21 cellular contexts compared by ENCODE assay signal in genomic region chr1:168629466-168629865, GRCh38. TPM values are rescaled to one million over a fixed set of nuclear protein-coding genes. Genes with fewer than 3 reads are reported as not detected.
DNase-seq lines count a peak whose midpoint lies in the region; ATAC-seq, FAIRE-seq and TF ChIP-seq lines count a peak whose summit lies in the region.
"Had no signal": no experiment of that assay in that cellular context is flagged by ENCODE, and none has a peak within 500 bp of the region (broad histone marks: within the 10 kb centered on the region; RNA-seq: fewer than 3 reads in every experiment).

No MANE protein-coding gene starts in this region.

- dilution Hi-C loops in keratinocyte (cut with MboI; ENCODE audit: extremely low pct_ligation_motif_present, low sequenced_read_pairs) = no loop called here

- no peaks in the 10 kb centered on the region for H3K27me3 Mint-ChIP-seq in astrocyte (ENCODE audit: low read depth, unreplicated experiment)

- no peaks in the 10 kb centered on the region for H3K9me2 ChIP-seq in SK-N-SH

- H4K20me1 ChIP-seq in SK-N-SH (ENCODE audit: insufficient read depth) (no peaks in the 10 kb centered on the region), astrocyte (ENCODE audit: insufficient read depth, low read length) (no peaks in the 10 kb centered on the region), keratinocyte (ENCODE audit: control insufficient read depth, extremely low read depth, insufficient read depth, low read length) (no peaks in the 10 kb centered on the region)
- H4K20me1 ChIP-seq: BLaER1 treated with 17β-estradiol and CSF1 and Interleukin-3, amounts not matched to agents 10 nM and 100 nM had no signal

- H3F3A ChIP-seq in SK-N-SH (replicated peaks; ENCODE audit: insufficient read depth) = peaks cover 4% of the 10 kb centered on the region

- H3K27ac Mint-ChIP-seq in astrocyte (ENCODE audit: unreplicated experiment) = peak overlapping the region; percentile 27
- H3K27ac Mint-ChIP-seq: CD8-positive, alpha-beta T cell had no signal

- H3K36me3 ChIP-seq in SK-N-SH (replicated peaks in 1 of 2; ENCODE audit: control insufficient read depth in 1 of 2, insufficient read depth in 2 of 2, low read length in 1 of 2) (no peaks in the 10 kb centered on the region), astrocyte (ENCODE audit: insufficient read depth, low read length) (no peaks in the 10 kb centered on the region), keratinocyte (ENCODE audit: control insufficient read depth in 2 of 2, extremely low read depth in 1 of 2, insufficient read depth in 2 of 2, low read length in 2 of 2) (no peaks in the 10 kb centered on the region)
- H3K36me3 ChIP-seq: BLaER1 treated with 17β-estradiol and CSF1 and Interleukin-3, amounts not matched to agents 10 nM and 100 nM had no signal

- H3K4me2 ChIP-seq in SK-N-SH = no peak overlapping the region
- H3K4me2 ChIP-seq in astrocyte (ENCODE audit: low read length) = no peak overlapping the region
- H3K4me2 ChIP-seq in keratinocyte (ENCODE audit: control insufficient read depth, extremely low read depth, insufficient read depth, low read depth, low read length) = no peak overlapping the region
- H3K4me2 ChIP-seq: BLaER1 treated with 17β-estradiol and CSF1 and Interleukin-3, amounts not matched to agents 10 nM and 100 nM; KMS-11 had no signal

- CTCF ChIA-PET in SK-N-SH (lab: Yijun Ruan, JAX) = no interaction called here

- peak overlapping the region; percentile 59 to 81; a peak in 3 of 4 replicates for H3K27ac ChIP-seq in SK-N-SH (ENCODE audit: low read depth in 2 of 2, low read length in 1 of 2)
- H3K27ac ChIP-seq in astrocyte (ENCODE audit: low read depth, low read length) = no peak overlapping the region
- H3K27ac ChIP-seq in keratinocyte (ENCODE audit: control insufficient read depth, insufficient read depth, low read length) = peak overlapping the region; percentile 65
- H3K27ac ChIP-seq: 22Rv1; BLaER1 treated with 17β-estradiol and CSF1 and Interleukin-3, amounts not matched to agents 10 nM and 100 nM; KMS-11 had no signal

- no peaks in the 10 kb centered on the region for H3K9me1 ChIP-seq in keratinocyte (ENCODE audit: control insufficient read depth, extremely low read depth, insufficient read depth, low read length)

- ATAC-seq in SK-N-SH treated with all-trans-retinoic acid at 6 μM for 48 hours = no peak
- no peak for ATAC-seq in GM18511 (IDR thresholded peaks at IDR 0.05; ENCODE audit: unreplicated experiment)
- ATAC-seq: CD8-positive, alpha-beta T cell had no signal

- no peaks in the 10 kb centered on the region for H3K79me2 ChIP-seq in SK-N-SH (ENCODE audit: insufficient read depth)
- no peaks in the 10 kb centered on the region for H3K79me2 ChIP-seq in astrocyte (ENCODE audit: insufficient read depth, low read length)
- H3K79me2 ChIP-seq in keratinocyte (ENCODE audit: control insufficient read depth, insufficient read depth, low read length) = no peaks in the 10 kb centered on the region

- H3K9me3 Mint-ChIP-seq in astrocyte (ENCODE audit: unreplicated experiment) = no peaks in the 10 kb centered on the region
- H3K9me3 Mint-ChIP-seq: CD8-positive, alpha-beta T cell had no signal

- no peaks in the 10 kb centered on the region for H3K36me3 Mint-ChIP-seq in astrocyte (ENCODE audit: low read depth, unreplicated experiment)
- H3K36me3 Mint-ChIP-seq: CD8-positive, alpha-beta T cell had no signal

- DNase-seq in SK-N-SH = no peak
- DNase-seq in astrocyte (ENCODE audit: low read depth) = no peak
- no peak for DNase-seq in keratinocyte (ENCODE audit: low read depth, low spot score)
- DNase-seq in C1 segment of cervical spinal cord (lab: John Stamatoyannopoulos, UW) = no peak
- DNase-seq in KBM-7 = no peak
- no peak for DNase-seq in cerebellar cortex (ENCODE audit: low spot score)
- DNase-seq: CD8-positive, alpha-beta T cell; GF-D8; H7; NCI-H1105; NCI-H146; NCI-H2029; NCI-H2227 treated with DMSO at 0.1 percent for 48 hours; NCI-H510A; NCI-H748 treated with DMSO at 0.1 percent for 48 hours had no signal

- H3K27me3 ChIP-seq in SK-N-SH (ENCODE audit: insufficient read depth) = no peaks in the 10 kb centered on the region
- H3K27me3 ChIP-seq in astrocyte (ENCODE audit: insufficient read depth, low read length) = no peaks in the 10 kb centered on the region
- H3K27me3 ChIP-seq in keratinocyte (ENCODE audit: control insufficient read depth, extremely low read depth, insufficient read depth, low read length) = no peaks in the 10 kb centered on the region
- H3K27me3 ChIP-seq: BLaER1 treated with 17β-estradiol and CSF1 and Interleukin-3, amounts not matched to agents 10 nM and 100 nM had no signal

- FAIRE-seq in astrocyte (lab: Jason Lieb, UNC) = peak; percentile 41
- FAIRE-seq in keratinocyte (lab: Jason Lieb, UNC) = no peak

- H3K4me1 Mint-ChIP-seq in astrocyte (ENCODE audit: low read depth, unreplicated experiment) = peaks cover 15% of the 10 kb centered on the region

- no peak for TF ChIP-seq CTCF in SK-N-SH (IDR thresholded peaks at IDR 0.05)
- no peak for TF ChIP-seq CTCF in astrocyte (IDR thresholded peaks at IDR 0.05; ENCODE audit: insufficient read depth, low read depth, low read length)
- no peak for TF ChIP-seq CTCF in keratinocyte (optimal IDR thresholded peaks at IDR 0.05 in 1 of 3, IDR thresholded peaks at IDR 0.05 in 1 of 3, conservative IDR thresholded peaks at IDR 0.05 in 1 of 3; ENCODE audit: extremely low read depth in 1 of 3, insufficient read depth in 2 of 3, low read length in 3 of 3)

- no peak overlapping the region for H2AFZ ChIP-seq in SK-N-SH (ENCODE audit: low read depth)
- H2AFZ ChIP-seq in astrocyte (ENCODE audit: low read depth, low read length) = no peak overlapping the region
- H2AFZ ChIP-seq in keratinocyte (ENCODE audit: control insufficient read depth, low read length) = no peak overlapping the region

- H3K4me1 ChIP-seq in SK-N-SH (ENCODE audit: control insufficient read depth in 1 of 2, insufficient read depth in 2 of 2, low read depth in 1 of 2, low read length in 1 of 2) (no peaks in the 10 kb centered on the region; a peak in 1 of 4 replicates), astrocyte (ENCODE audit: insufficient read depth, low read length) (peaks cover 5% of the 10 kb centered on the region), keratinocyte (ENCODE audit: control insufficient read depth, extremely low read depth, insufficient read depth, low read length) (peaks cover 24% of the 10 kb centered on the region)

- H3K9me3 ChIP-seq in SK-N-SH = no peaks in the 10 kb centered on the region
- H3K9me3 ChIP-seq in astrocyte (ENCODE audit: insufficient read depth, low read depth, low read length) = no peaks in the 10 kb centered on the region
- H3K9me3 ChIP-seq in keratinocyte (ENCODE audit: control insufficient read depth, low read depth, low read length) = no peaks in the 10 kb centered on the region
- H3K9me3 ChIP-seq: BLaER1 treated with 17β-estradiol and CSF1 and Interleukin-3, amounts not matched to agents 10 nM and 100 nM had no signal

- H3K9ac ChIP-seq in SK-N-SH (no peak overlapping the region; the same call in 1 of the 2 replicates), astrocyte (ENCODE audit: low read length) (no peak overlapping the region), keratinocyte (ENCODE audit: control insufficient read depth, extremely low read depth, insufficient read depth, low read length) (no peak overlapping the region)
- H3K9ac ChIP-seq: BLaER1 treated with 17β-estradiol and CSF1 and Interleukin-3, amounts not matched to agents 10 nM and 100 nM; KMS-11 had no signal

- H3K4me3 Mint-ChIP-seq in astrocyte (ENCODE audit: unreplicated experiment) = no peak overlapping the region
- H3K4me3 Mint-ChIP-seq: CD8-positive, alpha-beta T cell had no signal

- POLR2A ChIA-PET in SK-N-SH (lab: Yijun Ruan, JAX) = no interaction called here

- no peak for TF ChIP-seq EP300 in SK-N-SH (IDR thresholded peaks at IDR 0.05; ENCODE audit: borderline replicate concordance in 1 of 2, low read depth in 1 of 2, low read length in 1 of 2)

- in situ Hi-C loops in KBM-7 (cut with MboI; ENCODE audit: low pct_unique_long_range_greater_than_20kb, low sequenced_read_pairs) = no loop called here

- TF ChIP-seq RAD21 in SK-N-SH (IDR thresholded peaks at IDR 0.05; ENCODE audit: low read length) = no peak

- 42% methylated on average over 1 of the region's 1 CpG for WGBS in SK-N-SH (ENCODE audit: low lambda C conversion rate)

- no peak overlapping the region for H3K4me3 ChIP-seq in SK-N-SH (ENCODE audit: low read depth in 2 of 2, low read length in 1 of 2)
- H3K4me3 ChIP-seq in astrocyte (ENCODE audit: insufficient read depth, low read depth, low read length) = no peak overlapping the region
- H3K4me3 ChIP-seq in keratinocyte (ENCODE audit: control insufficient read depth in 2 of 3, extremely low read depth in 1 of 3, insufficient read depth in 2 of 3, low read depth in 1 of 3, low read length in 3 of 3) = no peak overlapping the region
- H3K4me3 ChIP-seq: BLaER1 treated with 17β-estradiol and CSF1 and Interleukin-3, amounts not matched to agents 10 nM and 100 nM had no signal

TF ChIP-seq in SK-N-SH, 30 proteins besides CTCF, POLR2A, EP300 and RAD21 (continues in another document):
- TF ChIP-seq SMC3 (IDR thresholded peaks at IDR 0.05; ENCODE audit: low read depth, low read length) = no peak
- no peak for TF ChIP-seq YY1 (IDR thresholded peaks at IDR 0.05; ENCODE audit: low read depth)
- TF ChIP-seq TEAD4 (IDR thresholded peaks at IDR 0.05; ENCODE audit: borderline replicate concordance, insufficient read depth) = no peak
- TF ChIP-seq MEF2A (IDR thresholded peaks at IDR 0.05; ENCODE audit: borderline replicate concordance, low read depth) = no peak
- TF ChIP-seq RFX5 (IDR thresholded peaks at IDR 0.05; ENCODE audit: low read length) = no peak

TF ChIP-seq in SK-N-SH treated with all-trans-retinoic acid at 6 μM for 48 hours, 23 proteins besides CTCF, POLR2A, EP300 and RAD21 (continues in another document):
- TF ChIP-seq ZNF70 (CRISPR knock-in tag; IDR thresholded peaks at IDR 0.05) = no peak

RNA-seq across cellular contexts. Expression of gene XCL1, which starts 53.1 kb away (rescaled TPM):
- polyA plus RNA-seq in SK-N-SH (2012; rRNA removed) (not detected in 2 replicates), keratinocyte (0.18 to 0.33 TPM in 2 of 3 replicates, not detected in the other)
- polyA plus RNA-seq in SK-N-SH (2012; cell fraction: cytosol; rRNA removed) = 0.01 TPM in 1 of 2 replicates, not detected in the other
- 0.09 and 0.11 TPM in 2 replicates for polyA plus RNA-seq in SK-N-SH (2012; cell fraction: nucleus; rRNA removed)
- total RNA-seq in astrocyte = not detected in 2 replicates
- polyA plus RNA-seq in keratinocyte (2011; ENCODE audit: low read depth) = not detected
- not detected in 2 replicates for polyA plus RNA-seq in keratinocyte (2011; cell fraction: cytosol; rRNA removed)
- not detected in 2 replicates for polyA plus RNA-seq in keratinocyte (2011; cell fraction: nucleus; rRNA removed)
- 0.16 TPM in 1 of 2 replicates, not detected in the other for polyA plus RNA-seq in keratinocyte (2012; ENCODE audit: low replicate concordance)
- not detected in 3 replicates for polyA minus RNA-seq in keratinocyte
- polyA minus RNA-seq in keratinocyte (2011; cell fraction: cytosol; rRNA and poly(A)+ RNA removed) = not detected
- polyA minus RNA-seq in keratinocyte (2011; cell fraction: nucleus; rRNA and poly(A)+ RNA removed) = not detected in 2 replicates
- total RNA-seq: HT1080 had no signal
